6 cellular contexts compared by ENCODE assay signal in the genomic region with DNA sequence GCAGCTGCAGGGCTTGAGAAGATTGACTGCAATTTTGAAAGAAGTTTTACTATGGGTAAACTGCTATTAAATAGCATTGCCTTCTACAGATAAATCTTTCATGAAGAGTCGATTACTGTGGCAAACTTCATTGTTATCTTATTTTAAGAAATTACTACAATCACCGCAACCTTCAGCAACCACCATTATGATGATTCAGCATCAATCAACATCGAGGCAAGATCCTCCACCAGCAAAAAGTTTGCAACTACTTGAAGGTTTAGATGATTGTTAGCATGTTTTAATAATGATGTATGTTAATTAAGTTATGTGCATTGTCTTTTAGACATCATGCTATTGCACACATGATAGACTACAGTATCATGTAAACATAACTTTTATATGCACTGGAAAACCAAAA.
"Had no signal": no experiment of that assay in that cellular context is flagged by ENCODE, and none has a peak within 500 bp of the region (broad histone marks: within the 10 kb centered on the region; RNA-seq: fewer than 3 reads in every experiment).

No MANE protein-coding gene starts in this region.

- ATAC-seq: K562 had no signal

- H3K27ac ChIP-seq: HL-60 had no signal

- DNase-seq: IMR-90, KBM-7, KG1 had no signal

- H3K4me3 ChIP-seq: K562 had no signal

- FAIRE-seq: HTR-8/SVneo, K562 had no signal
